ENCODE assay signal across 10 cellular contexts in genomic region chr12:24821691-24822090, GRCh38.
A peak's percentile ranks its signal among the peaks of the same experiment; 100 is the strongest.
DNase-seq lines count a peak whose midpoint lies in the region; ATAC-seq and TF ChIP-seq lines count a peak whose summit lies in the region.
"Had no signal": no experiment of that assay in that cellular context is flagged by ENCODE, and none has a peak within 500 bp of the region (broad histone marks: within the 10 kb centered on the region; RNA-seq: fewer than 3 reads in every experiment).

No MANE protein-coding gene starts in this region.

- no peak overlapping the region for H3K4me3 ChIP-seq in AG10803 (ENCODE audit: low read length)

- no peak for TF ChIP-seq CTCF in AG10803 (conservative IDR thresholded peaks at IDR 0.05; ENCODE audit: low read length)
- no peak for TF ChIP-seq CTCF in GM20000 (IDR thresholded peaks at IDR 0.05; ENCODE audit: extremely low read depth, missing control alignments)

- DNase-seq in AG10803 (ENCODE audit: low read depth), result peak; percentile 6
- DNase-seq in astrocyte of the hippocampus (ENCODE audit: low read depth, low spot score), result peak; percentile 59
- no peak for DNase-seq in GM20000 (ENCODE audit: low spot score)
- no peak for DNase-seq in cerebellar nuclear complex (lab: John Stamatoyannopoulos, UW)
- DNase-seq in GM19240 (ENCODE audit: insufficient read length, low spot score), result no peak
- no peak for DNase-seq in NCI-H2227 treated with DMSO at 0.1 percent for 48 hours (lab: John Stamatoyannopoulos, UW)
- DNase-seq: GF-D8, NCI-H1436 treated with DMSO at 0.1 percent for 48 hours had no signal

- ATAC-seq in GM19328 (IDR thresholded peaks at IDR 0.05; ENCODE audit: unreplicated experiment) (peak; percentile 28), HG03066 (IDR thresholded peaks at IDR 0.05; ENCODE audit: low read depth, unreplicated experiment) (peak; percentile 21)

Comparison
In these comparisons a context has a peak if more than half of its experiments do, and no peak if none do; other contexts are left out.
1. DNase-seq: peak in AG10803 (single experiment) and astrocyte of the hippocampus (single experiment); none in GM20000 (single experiment), cerebellar nuclear complex (0 of 2), GM19240 (single experiment) and NCI-H2227 treated with DMSO at 0.1 percent for 48 hours (single experiment).